ENCODE assay signal across 8 cellular contexts in the genomic region with DNA sequence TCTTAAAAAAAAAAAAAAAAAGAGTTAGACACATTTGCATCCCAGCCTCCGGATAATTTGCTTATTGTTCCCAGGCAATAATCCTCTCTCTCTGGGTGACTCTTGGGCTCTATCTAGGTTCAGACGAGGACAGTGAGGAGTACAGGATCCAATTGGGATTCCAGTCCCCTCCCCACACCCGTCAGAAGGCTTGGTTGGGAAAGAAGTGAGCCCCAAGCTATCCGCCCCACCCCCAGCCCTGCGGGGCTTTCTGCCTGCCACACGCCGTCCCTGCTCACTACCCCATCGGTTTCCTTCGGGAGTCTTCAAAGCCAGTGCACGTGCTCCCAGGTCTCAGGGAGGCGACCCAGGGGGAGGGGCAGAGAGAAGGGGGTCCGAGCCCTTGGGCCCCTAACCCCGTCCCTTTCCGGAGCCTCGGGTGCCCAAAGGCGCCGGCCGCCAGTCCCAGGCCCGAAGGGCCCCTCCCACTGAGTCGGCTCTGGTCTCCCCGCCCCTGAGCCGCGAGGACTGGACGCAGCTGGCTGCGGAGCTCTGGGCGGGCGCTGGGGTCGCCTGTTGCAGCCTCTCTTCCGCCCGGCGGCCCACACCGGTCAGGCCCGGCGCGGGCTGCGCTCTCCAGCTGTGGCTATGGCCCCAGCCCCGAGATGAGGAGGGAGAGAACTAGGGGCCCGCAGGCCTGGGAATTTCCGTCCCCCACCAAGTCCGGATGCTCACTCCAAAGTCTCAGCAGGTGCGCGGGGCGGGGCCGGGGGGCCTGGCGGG. TPM values are rescaled to one million over a fixed set of nuclear protein-coding genes. Genes with fewer than 3 reads are reported as not detected.
DNase-seq lines count a peak whose midpoint lies in the region; ATAC-seq and TF ChIP-seq lines count a peak whose summit lies in the region.

No MANE protein-coding gene starts in this region.

- peak overlapping the region; percentile 99 for H2AFZ ChIP-seq in neuronal stem cell (ENCODE audit: low read length)

- no peak overlapping the region for H3K4ac ChIP-seq in neuronal stem cell (ENCODE audit: low read length)

- DNase-seq in A172 (ENCODE audit: low spot score) (peak; percentile 25), GM03348 (ENCODE audit: low spot score) (peak; percentile 84), HFFc6 (no peak), NCI-H146 treated with DMSO at 0.1 percent for 48 hours (lab: John Stamatoyannopoulos, UW; ENCODE audit: unreplicated experiment) (peak; percentile 88), glutamatergic neuron (peak; percentile 84), neuronal stem cell (ENCODE audit: low spot score) (peak; percentile 81)
- peak; percentile 50 for DNase-seq in activated naive CD4-positive, alpha-beta T cell treated with anti-CD3 and anti-CD28 coated beads, Interleukin-2, amount 10 ng/mL, durations not matched to agents 7 days and 5 days

- peak overlapping the region; percentile 91 for H2BK5ac ChIP-seq in neuronal stem cell (ENCODE audit: low read length)

- H3K4me1 Mint-ChIP-seq in HFFc6 (ENCODE audit: low read depth) (peaks cover 33% of the 10 kb centered on the region), glutamatergic neuron (ENCODE audit: low read depth, unreplicated experiment) (peaks cover 17% of the 10 kb centered on the region)
- H3K4me1 Mint-ChIP-seq in activated naive CD4-positive, alpha-beta T cell treated with anti-CD3 and anti-CD28 coated beads, Interleukin-2, amount 10 ng/mL, durations not matched to agents 7 days and 5 days, result peaks cover 37% of the 10 kb centered on the region

- no CpG with 5 or more reads among the region's 45 CpGs for WGBS in neuronal stem cell (ENCODE audit: extremely low coverage in 2 of 2, insufficient read length in 2 of 2, insufficient replicate concordance in 1 of 2), 2 donors

- no peaks in the 10 kb centered on the region for H3K9me3 Mint-ChIP-seq in HFFc6
- no peaks in the 10 kb centered on the region for H3K9me3 Mint-ChIP-seq in activated naive CD4-positive, alpha-beta T cell treated with anti-CD3 and anti-CD28 coated beads, Interleukin-2, amount 10 ng/mL, durations not matched to agents 7 days and 5 days
- H3K9me3 Mint-ChIP-seq in glutamatergic neuron (ENCODE audit: unreplicated experiment), result no peaks in the 10 kb centered on the region

- H2BK120ac ChIP-seq in neuronal stem cell (ENCODE audit: low read depth, low read length), result no peak overlapping the region

- H3K79me1 ChIP-seq in neuronal stem cell (ENCODE audit: low read depth, low read length), result peaks cover 4% of the 10 kb centered on the region

- H3K14ac ChIP-seq in neuronal stem cell (ENCODE audit: low read length), result no peak overlapping the region

- H3K4me2 ChIP-seq in neuronal stem cell (ENCODE audit: insufficient read depth, low read length, poor library complexity, severe bottlenecking), result peak overlapping the region; percentile 65

- H3K36me3 ChIP-seq in neuronal stem cell (replicated peaks in 1 of 2; ENCODE audit: control insufficient read depth in 2 of 2, insufficient read depth in 2 of 2, low read length in 2 of 2), result no peaks in the 10 kb centered on the region

- peak overlapping the region; percentile 71 to 72 for H3K4me3 ChIP-seq in neuronal stem cell (ENCODE audit: low read length in 2 of 2)

- H3K4me1 ChIP-seq in neuronal stem cell (ENCODE audit: control insufficient read depth in 2 of 2, insufficient read depth in 1 of 2, low read depth in 1 of 2, low read length in 2 of 2), result peaks cover 38 to 42% of the 10 kb centered on the region in 2 donors

- H3K4me3 Mint-ChIP-seq in HFFc6, result peak overlapping the region; percentile 80
- no peak overlapping the region for H3K4me3 Mint-ChIP-seq in activated naive CD4-positive, alpha-beta T cell treated with anti-CD3 and anti-CD28 coated beads, Interleukin-2, amount 10 ng/mL, durations not matched to agents 7 days and 5 days
- peak overlapping the region; percentile 80 for H3K4me3 Mint-ChIP-seq in glutamatergic neuron (ENCODE audit: unreplicated experiment)

- H3K27ac ChIP-seq in neuronal stem cell (replicated peaks; ENCODE audit: low read length), result peak overlapping the region; percentile 90

- H3K27me3 Mint-ChIP-seq in HFFc6 (ENCODE audit: insufficient read depth) (peaks cover 2% of the 10 kb centered on the region; the same call in 1 of the 2 replicates), glutamatergic neuron (ENCODE audit: unreplicated experiment) (peaks cover 6% of the 10 kb centered on the region)
- peaks cover 64% of the 10 kb centered on the region for H3K27me3 Mint-ChIP-seq in activated naive CD4-positive, alpha-beta T cell treated with anti-CD3 and anti-CD28 coated beads, Interleukin-2, amount 10 ng/mL, durations not matched to agents 7 days and 5 days

- H3K9ac ChIP-seq in neuronal stem cell (ENCODE audit: low read depth, low read length, poor library complexity), result peak overlapping the region; percentile 75

- H2BK12ac ChIP-seq in neuronal stem cell (ENCODE audit: low read length), result no peak overlapping the region

- CTCF ChIA-PET in activated naive CD4-positive, alpha-beta T cell treated with anti-CD3 and anti-CD28 coated beads, Interleukin-2, amount 10 ng/mL, durations not matched to agents 7 days and 5 days (lab: Charles Lee), result interaction anchor here (0.7 to 1.0 kb wide), 2 partner anchors 42 to 46 kb away, joined by 3 to 4 read pairs; no protein-coding TSS in a partner anchor

- no peak overlapping the region for H4K8ac ChIP-seq in neuronal stem cell (ENCODE audit: low read depth, low read length)

- no peak overlapping the region for H2AK5ac ChIP-seq in neuronal stem cell (ENCODE audit: low read depth, low read length)

- no peak overlapping the region for H3K27ac Mint-ChIP-seq in HFFc6
- no peak overlapping the region for H3K27ac Mint-ChIP-seq in activated naive CD4-positive, alpha-beta T cell treated with anti-CD3 and anti-CD28 coated beads, Interleukin-2, amount 10 ng/mL, durations not matched to agents 7 days and 5 days
- no peak overlapping the region for H3K27ac Mint-ChIP-seq in glutamatergic neuron (ENCODE audit: unreplicated experiment)

- no peak for ATAC-seq in GM21717 (IDR thresholded peaks at IDR 0.05; ENCODE audit: unreplicated experiment)

- peak overlapping the region; percentile 97 for H3K18ac ChIP-seq in neuronal stem cell (ENCODE audit: low read length)

- no peaks in the 10 kb centered on the region for H3K36me3 Mint-ChIP-seq in HFFc6 (ENCODE audit: low read depth)
- H3K36me3 Mint-ChIP-seq in activated naive CD4-positive, alpha-beta T cell treated with anti-CD3 and anti-CD28 coated beads, Interleukin-2, amount 10 ng/mL, durations not matched to agents 7 days and 5 days, result no peaks in the 10 kb centered on the region
- H3K36me3 Mint-ChIP-seq in glutamatergic neuron (ENCODE audit: unreplicated experiment), result no peaks in the 10 kb centered on the region

- peak overlapping the region; percentile 39 for H4K91ac ChIP-seq in neuronal stem cell (ENCODE audit: low read depth, low read length, poor library complexity)

- TF ChIP-seq CTCF in HFFc6 (IDR thresholded peaks at IDR 0.05) (no peak), glutamatergic neuron (IDR thresholded peaks at IDR 0.05; ENCODE audit: partially characterized antibody, unreplicated experiment) (no peak)

- peak overlapping the region; percentile 32 for H2BK15ac ChIP-seq in neuronal stem cell (ENCODE audit: low read length)

- H3K9me3 ChIP-seq in neuronal stem cell (replicated peaks in 1 of 2; ENCODE audit: control insufficient read depth in 2 of 2, insufficient read depth in 1 of 2, low read depth in 1 of 2, low read length in 2 of 2), result no peaks in the 10 kb centered on the region

- no peaks in the 10 kb centered on the region for H3K27me3 ChIP-seq in neuronal stem cell (ENCODE audit: control insufficient read depth in 3 of 3, insufficient read depth in 3 of 3, low read depth in 1 of 3, low read length in 3 of 3)

- peak overlapping the region; percentile 87 for H3K23ac ChIP-seq in neuronal stem cell (ENCODE audit: low read depth, low read length, poor library complexity)

RNA-seq across cellular contexts. Expression of a gene that starts 2.5 kb away (rescaled TPM):
- not detected in 2 replicates for total RNA-seq in A172 (2014; rRNA removed; shearing (Covaris generic))
- not detected for total RNA-seq in HFFc6 (2021; fragmentation: NEBNext Ultra II Directional; extraction: Animal tissue kit (Norgen Biotek cat#: 25700))
- total RNA-seq in glutamatergic neuron (ENCODE audit: unreplicated experiment), result 0.91 TPM
- 2.1 TPM for polyA plus RNA-seq in neuronal stem cell (2013, experiment 1 of 2)
- 2.3 TPM for polyA plus RNA-seq in neuronal stem cell (2013, experiment 2 of 2)

RNA-seq across cellular contexts. Expression of a gene that starts 4.2 kb away (rescaled TPM):
- 24.7 and 26.2 TPM in 2 replicates for total RNA-seq in A172 (2014; rRNA removed; shearing (Covaris generic))
- total RNA-seq in HFFc6 (2021; fragmentation: NEBNext Ultra II Directional; extraction: Animal tissue kit (Norgen Biotek cat#: 25700)), result 10 to 100 TPM; 14.9 to 29.9 (median 26.8) TPM
- total RNA-seq in glutamatergic neuron (ENCODE audit: unreplicated experiment), result 20.0 TPM
- 101 TPM for polyA plus RNA-seq in neuronal stem cell (2013, experiment 1 of 2)
- 102 TPM for polyA plus RNA-seq in neuronal stem cell (2013, experiment 2 of 2)

RNA-seq across cellular contexts. Expression of a gene that starts 27.7 kb away (rescaled TPM):
- 2,477 and 2,544 TPM in 2 replicates for total RNA-seq in A172 (2014; rRNA removed; shearing (Covaris generic))
- total RNA-seq in HFFc6 (2021; fragmentation: NEBNext Ultra II Directional; extraction: Animal tissue kit (Norgen Biotek cat#: 25700)), result 1,000 to 10,000 TPM in 1 of 6 experiments, 100 to 1,000 TPM in 5; 847 to 1,026 (median 920) TPM
- total RNA-seq in glutamatergic neuron (ENCODE audit: unreplicated experiment), result 771 TPM
- polyA plus RNA-seq in neuronal stem cell (2013, experiment 1 of 2), result 1,143 TPM
- polyA plus RNA-seq in neuronal stem cell (2013, experiment 2 of 2), result 1,131 TPM

RNA-seq across cellular contexts. Expression of a gene that starts 38.1 kb away (rescaled TPM):
- 112 and 137 TPM in 2 replicates for total RNA-seq in A172 (2014; rRNA removed; shearing (Covaris generic))
- total RNA-seq in HFFc6 (2021; fragmentation: NEBNext Ultra II Directional; extraction: Animal tissue kit (Norgen Biotek cat#: 25700)), result 100 to 1,000 TPM; 108 to 132 (median 120) TPM
- 71.8 TPM for total RNA-seq in glutamatergic neuron (ENCODE audit: unreplicated experiment)
- 42.4 TPM for polyA plus RNA-seq in neuronal stem cell (2013, experiment 1 of 2)
- polyA plus RNA-seq in neuronal stem cell (2013, experiment 2 of 2), result 41.6 TPM

RNA-seq across cellular contexts. Expression of a gene that starts 46.1 kb away (rescaled TPM):
- 22.4 and 33.4 TPM in 2 replicates for total RNA-seq in A172 (2014; rRNA removed; shearing (Covaris generic))
- 1 to 10 TPM; 4.2 to 6.7 (median 5.8) TPM for total RNA-seq in HFFc6 (2021; fragmentation: NEBNext Ultra II Directional; extraction: Animal tissue kit (Norgen Biotek cat#: 25700))
- total RNA-seq in glutamatergic neuron (ENCODE audit: unreplicated experiment), result 15.3 TPM
- polyA plus RNA-seq in neuronal stem cell (2013, experiment 1 of 2), result 9.5 TPM
- polyA plus RNA-seq in neuronal stem cell (2013, experiment 2 of 2), result 9.0 TPM
